ENCODE assay signal across 19 cellular contexts in genomic region chr17:27990979-27991378, GRCh38. TPM values are rescaled to one million over a fixed set of nuclear protein-coding genes. Genes with fewer than 3 reads are reported as not detected.
DNase-seq lines count a peak whose midpoint lies in the region; ATAC-seq and TF ChIP-seq lines count a peak whose summit lies in the region.
"Had no signal": no experiment of that assay in that cellular context is flagged by ENCODE, and none has a peak within 500 bp of the region (broad histone marks: within the 10 kb centered on the region; RNA-seq: fewer than 3 reads in every experiment).

No MANE protein-coding gene starts in this region.

- no peak overlapping the region for H3K27ac Mint-ChIP-seq in chondrocyte (ENCODE audit: unreplicated experiment)
- H3K27ac Mint-ChIP-seq: B cell; CD4-positive, CD25-positive, alpha-beta regulatory T cell; CD8-positive, alpha-beta T cell had no signal

- DNase-seq in left kidney (ENCODE audit: low read depth, low spot score) (peak; percentile 18), chondrocyte (ENCODE audit: low spot score) (no peak)
- DNase-seq: Caco-2; CD4-positive, CD25-positive, alpha-beta regulatory T cell; CD8-positive, alpha-beta T cell; DMS153; DND-41; GM23248; H7; HCEC 1CT had no signal

- no peaks in the 10 kb centered on the region for H3K9me3 Mint-ChIP-seq in chondrocyte (ENCODE audit: low read depth)
- H3K9me3 Mint-ChIP-seq: CD8-positive, alpha-beta T cell had no signal

- peaks cover 12% of the 10 kb centered on the region for H3K27me3 Mint-ChIP-seq in chondrocyte (ENCODE audit: low read depth)

- H3K4me1 ChIP-seq in HEK293 (ENCODE audit: control insufficient read depth, insufficient read depth, low read length): no peaks in the 10 kb centered on the region
- H3K4me1 ChIP-seq: BLaER1 had no signal

- TF ChIP-seq CTCF in HEK293 (tag by site-specific recombination; IDR thresholded peaks at IDR 0.05): no peak
- no peak for TF ChIP-seq CTCF in chondrocyte (IDR thresholded peaks at IDR 0.05)

- CTCF ChIA-PET in HEK293 (lab: Yijun Ruan, JAX): interaction anchor here (0.6 to 0.7 kb wide), 2 partner anchors 9 to 69 kb away, joined by 3 to 4 read pairs; no protein-coding TSS in a partner anchor

- H3K9me3 ChIP-seq in HEK293 (ENCODE audit: control insufficient read depth, insufficient read depth, low read depth, low read length): no peaks in the 10 kb centered on the region
- H3K9me3 ChIP-seq: BLaER1, Caco-2 had no signal

- H3K27ac ChIP-seq in HEK293 (ENCODE audit: extremely low read depth, low read depth, low read length) (no peak overlapping the region), cingulate gyrus (ENCODE audit: low read depth, low read length) (peak overlapping the region; percentile 41), temporal lobe (ENCODE audit: low read depth, low read length) (peak overlapping the region; percentile 70)
- H3K27ac ChIP-seq: 22Rv1, BLaER1, C4-2B, GM23248 had no signal

- POLR2A ChIA-PET in HEK293 (lab: Yijun Ruan, JAX): no interaction called here

- H3K4me1 Mint-ChIP-seq in chondrocyte (ENCODE audit: low read depth): no peaks in the 10 kb centered on the region
- H3K4me1 Mint-ChIP-seq: CD4-positive, CD25-positive, alpha-beta regulatory T cell had no signal

- H3K4me3 Mint-ChIP-seq in chondrocyte (ENCODE audit: unreplicated experiment): no peak overlapping the region
- H3K4me3 Mint-ChIP-seq: B cell; CD4-positive, CD25-positive, alpha-beta regulatory T cell; CD8-positive, alpha-beta T cell had no signal

- H3K36me3 ChIP-seq in HEK293 (ENCODE audit: control insufficient read depth in 2 of 2, insufficient read depth in 1 of 2, low read length in 2 of 2): no peaks in the 10 kb centered on the region
- H3K36me3 ChIP-seq: BLaER1 had no signal

- no peaks in the 10 kb centered on the region for H3K36me3 Mint-ChIP-seq in chondrocyte (ENCODE audit: low read depth)
- H3K36me3 Mint-ChIP-seq: CD4-positive, CD25-positive, alpha-beta regulatory T cell; CD8-positive, alpha-beta T cell had no signal

- ATAC-seq in GM21717 (IDR thresholded peaks at IDR 0.05; ENCODE audit: unreplicated experiment) (no peak), HG02852 (IDR thresholded peaks at IDR 0.05; ENCODE audit: unreplicated experiment) (no peak)
- ATAC-seq: CD8-positive, alpha-beta T cell had no signal

- H3K4me3 ChIP-seq in HEK293 (ENCODE audit: low read depth, low read length): no peak overlapping the region
- H3K4me3 ChIP-seq: BLaER1, GM23248 had no signal

TF ChIP-seq in HEK293, 187 proteins besides CTCF, POLR2A, EP300 and RAD21:
- TF ChIP-seq ZFP41 (tag by site-specific recombination; IDR thresholded peaks at IDR 0.05; ENCODE audit: borderline replicate concordance) (no peak), ZNF585B (tag by site-specific recombination; IDR thresholded peaks at IDR 0.05) (peak; percentile 61)

RNA-seq across cellular contexts. Expression of gene NLK, which starts 51.5 kb away (rescaled TPM):
- 33.9 TPM for total RNA-seq in temporal lobe
- 11.8 to 14.5 TPM (median 12.9 TPM) in 3 replicates for total RNA-seq in chondrocyte
